8 cellular contexts compared by ENCODE assay signal in genomic region chr17:75346906-75347305, GRCh38. TPM values are rescaled to one million over a fixed set of nuclear protein-coding genes. Genes with fewer than 3 reads are reported as not detected.
DNase-seq lines count a peak whose midpoint lies in the region; ATAC-seq and TF ChIP-seq lines count a peak whose summit lies in the region.

No MANE protein-coding gene starts in this region.

- H3K27me3 ChIP-seq in GM23338 (ENCODE audit: insufficient read depth) = no peaks in the 10 kb centered on the region

- peak; percentile 48 for ATAC-seq in GM23338
- peak; percentile 36 for ATAC-seq in WTC11
- no peak for ATAC-seq in GM21529 (IDR thresholded peaks at IDR 0.05; ENCODE audit: unreplicated experiment)
- ATAC-seq in HG03571 (IDR thresholded peaks at IDR 0.05; ENCODE audit: unreplicated experiment) = no peak

- H3K27ac Mint-ChIP-seq in GM23338 (peak overlapping the region; percentile 84), WTC11 (peak overlapping the region; percentile 96)

- no peak overlapping the region for H2AFZ ChIP-seq in GM23338

- peaks cover 17% of the 10 kb centered on the region for H3F3A ChIP-seq in GM23338 (replicated peaks; ENCODE audit: low read depth)

- no peaks in the 10 kb centered on the region for H3K36me3 ChIP-seq in GM23338 (ENCODE audit: insufficient read depth)

- TF ChIP-seq CTCF in AG10803 (conservative IDR thresholded peaks at IDR 0.05; ENCODE audit: low read length) (no peak), GM23338 (conservative IDR thresholded peaks at IDR 0.05; ENCODE audit: low read depth in 2 of 2) (no peak), WTC11 (IDR thresholded peaks at IDR 0.05) (no peak)

- H3K4me3 Mint-ChIP-seq in GM23338 (peak overlapping the region; percentile 6; the same call in 2 of the 3 replicates), WTC11 (peak overlapping the region; percentile 67)

- no peaks in the 10 kb centered on the region for H3K9me2 ChIP-seq in GM23338 (ENCODE audit: insufficient read depth)

- POLR2A ChIA-PET in WTC11 (lab: Charles Lee) = interaction anchor here (0.5 kb wide), 1 partner anchor 100 kb away, joined by 3 read pairs; no protein-coding TSS in a partner anchor

- no peaks in the 10 kb centered on the region; the same call in 1 of the 2 replicates for H4K20me1 ChIP-seq in GM23338 (replicated peaks; ENCODE audit: insufficient read depth)

- H3K27me3 Mint-ChIP-seq in GM23338 (ENCODE audit: insufficient read depth, low read depth, poor library complexity) (peaks cover 3% of the 10 kb centered on the region), WTC11 (ENCODE audit: low read depth) (no peaks in the 10 kb centered on the region)

- DNase-seq in AG10803 (ENCODE audit: low read depth) (peak; percentile 46), GM23338 (ENCODE audit: low spot score) (peak; percentile 47), WTC11 (ENCODE audit: low spot score) (no peak), islet precursor cell (peak; percentile 84), SHP77 (lab: John Stamatoyannopoulos, UW) (no peak), substantia nigra (lab: John Stamatoyannopoulos, UW) (no peak)

- H3K4me3 ChIP-seq in AG10803 (ENCODE audit: low read length) = no peak overlapping the region
- H3K4me3 ChIP-seq in GM23338 = no peak overlapping the region

- no peaks in the 10 kb centered on the region for H3K36me3 Mint-ChIP-seq in GM23338 (ENCODE audit: low read depth)
- no peaks in the 10 kb centered on the region for H3K36me3 Mint-ChIP-seq in WTC11

- H3K79me2 ChIP-seq in GM23338 (replicated peaks; ENCODE audit: insufficient read depth) = peaks cover 75% of the 10 kb centered on the region

- H3K4me1 ChIP-seq in GM23338 (ENCODE audit: insufficient read depth) = peaks cover 71% of the 10 kb centered on the region

- H3K4me2 ChIP-seq in GM23338 = peak overlapping the region; percentile 92

- H3K27ac ChIP-seq in GM23338 (ENCODE audit: low read depth) (peak overlapping the region; percentile 99), substantia nigra (ENCODE audit: low read depth, low read length, poor library complexity, severe bottlenecking) (no peak overlapping the region)

- H3K4me1 Mint-ChIP-seq in GM23338 = peaks cover 73% of the 10 kb centered on the region
- H3K4me1 Mint-ChIP-seq in WTC11 = peaks cover 85% of the 10 kb centered on the region

- H3K9me3 Mint-ChIP-seq in GM23338 = no peaks in the 10 kb centered on the region
- H3K9me3 Mint-ChIP-seq in WTC11 = no peaks in the 10 kb centered on the region

- CTCF ChIA-PET in WTC11 (lab: Charles Lee) = interaction anchor here (1.1 to 3.5 kb wide), 4 partner anchors 10 to 255 kb away, joined by 4 to 20 read pairs (median 7); no protein-coding TSS in a partner anchor

TF ChIP-seq in GM23338, 12 proteins besides CTCF, POLR2A, EP300 and RAD21 (continues in another document):
- TF ChIP-seq ZNF331 (CRISPR knock-in tag; IDR thresholded peaks at IDR 0.05; ENCODE audit: low read depth) = no peak

TF ChIP-seq in WTC11, 78 proteins besides CTCF, POLR2A, EP300 and RAD21 (continues in another document):
- TF ChIP-seq JAZF1 (CRISPR knock-in tag; IDR thresholded peaks at IDR 0.05) (no peak), ARID4B (CRISPR knock-in tag; IDR thresholded peaks at IDR 0.05; ENCODE audit: borderline replicate concordance) (no peak), NR1H2 (CRISPR knock-in tag; IDR thresholded peaks at IDR 0.05) (no peak), E2F4 (CRISPR knock-in tag; IDR thresholded peaks at IDR 0.05; ENCODE audit: borderline replicate concordance, low read depth) (no peak), STAT6 (CRISPR knock-in tag; conservative IDR thresholded peaks at IDR 0.05; ENCODE audit: low read depth) (no peak), ATF6 (CRISPR knock-in tag; IDR thresholded peaks at IDR 0.05) (no peak), ZNF138 (CRISPR knock-in tag; conservative IDR thresholded peaks at IDR 0.05) (no peak), HMGA2 (CRISPR knock-in tag; IDR thresholded peaks at IDR 0.05) (no peak), RORB (CRISPR knock-in tag; IDR thresholded peaks at IDR 0.05) (no peak), ZNF232 (CRISPR knock-in tag; IDR thresholded peaks at IDR 0.05) (no peak)

RNA-seq across cellular contexts. Expression of gene SLC25A19, which starts 57.7 kb away (rescaled TPM):
- 16.3 and 22.4 TPM in 2 replicates for total RNA-seq in GM23338 (2014; rRNA removed; shearing (Covaris generic))
- 17.9 and 19.4 TPM in 2 replicates for polyA plus RNA-seq in GM23338 (2016; fragmentation: Nextera tagmentation; extraction: Ambion mirVana)
- 22.6 to 27.7 TPM (median 23.0 TPM) in 3 replicates for total RNA-seq in WTC11 (2021)

RNA-seq across cellular contexts. Expression of gene GRB2, which starts 58.6 kb away (rescaled TPM):
- total RNA-seq in GM23338 (2014; rRNA removed; shearing (Covaris generic)) = 112 and 121 TPM in 2 replicates
- 89.0 and 99.9 TPM in 2 replicates for polyA plus RNA-seq in GM23338 (2016; fragmentation: Nextera tagmentation; extraction: Ambion mirVana)
- total RNA-seq in WTC11 (2021) = 82.9 to 93.3 TPM (median 92.6 TPM) in 3 replicates

Comparison
In these comparisons a context has a peak if more than half of its experiments do, and no peak if none do; other contexts are left out.
1. DNase-seq: peak in AG10803 (single experiment), GM23338 (single experiment) and islet precursor cell (single experiment); none in WTC11 (single experiment), SHP77 (0 of 2) and substantia nigra (0 of 49).
2. ATAC-seq: peak in GM23338 (single experiment) and WTC11 (single experiment); none in GM21529 (single experiment) and HG03571 (single experiment).